In the genomic region with DNA sequence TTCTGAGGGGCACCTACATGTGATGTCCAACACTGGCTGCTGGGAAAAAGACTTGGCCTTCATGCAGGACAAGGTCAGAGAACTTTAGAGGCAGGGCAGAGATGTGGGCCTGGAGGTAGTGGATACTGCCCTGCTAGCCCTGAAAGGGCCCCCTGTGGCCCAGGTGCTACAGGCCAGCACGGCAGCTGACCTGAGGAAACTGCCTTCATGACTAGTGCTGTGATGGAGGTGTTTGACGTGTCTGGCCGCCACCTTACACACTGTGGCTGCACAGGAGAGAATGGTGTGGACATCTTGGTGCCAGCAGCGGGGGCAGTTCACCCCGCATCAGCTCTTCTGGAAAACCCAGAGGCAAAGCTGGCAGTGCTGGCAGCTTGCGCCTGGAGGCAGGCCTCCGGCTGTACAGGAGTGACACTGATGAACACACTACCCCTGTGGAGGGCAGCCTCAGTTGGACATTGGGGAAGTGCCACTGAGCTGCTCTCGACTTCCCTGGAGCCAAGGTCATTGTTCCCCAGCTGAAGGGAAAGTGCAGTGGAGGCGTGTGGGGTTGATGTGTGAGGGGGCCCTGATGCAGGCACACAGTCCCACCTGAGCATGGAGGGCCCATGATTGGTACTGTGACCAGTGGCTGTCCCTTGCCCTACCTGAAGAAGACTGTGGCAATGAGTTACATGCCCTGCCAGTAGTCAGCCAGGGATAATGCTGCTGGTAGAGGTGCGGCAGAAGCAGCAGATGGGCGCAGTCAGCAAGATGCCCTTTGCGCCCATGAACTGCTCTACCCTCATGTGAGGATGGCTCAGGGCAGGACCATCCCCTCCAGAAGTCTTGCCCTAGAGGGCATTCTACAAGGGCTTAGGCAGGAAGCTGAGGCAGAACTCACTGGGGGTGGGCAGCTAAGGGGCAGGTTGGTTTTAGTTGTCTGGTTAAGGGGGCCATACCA, we compare ENCODE assay signal across 14 cellular contexts. TPM values are rescaled to one million over a fixed set of nuclear protein-coding genes. Genes with fewer than 3 reads are reported as not detected.
DNase-seq lines count a peak whose midpoint lies in the region; ATAC-seq and TF ChIP-seq lines count a peak whose summit lies in the region.
"Had no signal": no experiment of that assay in that cellular context is flagged by ENCODE, and none has a peak within 500 bp of the region (broad histone marks: within the 10 kb centered on the region; RNA-seq: fewer than 3 reads in every experiment).

No MANE protein-coding gene starts in this region.

- H3K4me3 ChIP-seq in right cardiac atrium (ENCODE audit: low read length) (no peak overlapping the region), endodermal cell (ENCODE audit: low read length) (no peak overlapping the region), lower lobe of right lung (no peak overlapping the region), upper lobe of right lung (no peak overlapping the region)
- H3K4me3 ChIP-seq: HAP-1 had no signal

- H3K27me3 Mint-ChIP-seq in endodermal cell (ENCODE audit: insufficient read depth) = no peaks in the 10 kb centered on the region

- peaks cover 2% of the 10 kb centered on the region for H3K36me3 Mint-ChIP-seq in endodermal cell (ENCODE audit: low read depth)

- H3K27ac ChIP-seq in right cardiac atrium (ENCODE audit: low read length) (no peak overlapping the region), endodermal cell (ENCODE audit: low read depth, low read length) (no peak overlapping the region), lower lobe of right lung (no peak overlapping the region), upper lobe of right lung (no peak overlapping the region)
- H3K27ac ChIP-seq: C4-2B had no signal

- DNase-seq in right cardiac atrium (no peak), cardiac septum (ENCODE audit: low spot score) (no peak), endodermal cell (peak; percentile 44), lower lobe of right lung (no peak), upper lobe of right lung (no peak), DMS79 (lab: John Stamatoyannopoulos, UW) (no peak)
- no peak for DNase-seq in activated CD4-positive, alpha-beta T cell treated with anti-CD3 and anti-CD28 coated beads for 48 hours
- DNase-seq: DMS153, NCI-H146, NCI-H2081 treated with DMSO at 0.1 percent for 48 hours, NCI-H226 had no signal

- H3K4me1 ChIP-seq in right cardiac atrium (ENCODE audit: control insufficient read depth, insufficient read depth, low read length) (no peaks in the 10 kb centered on the region), endodermal cell (ENCODE audit: control insufficient read depth, insufficient read depth, low read length) (no peaks in the 10 kb centered on the region), lower lobe of right lung (peaks cover 4% of the 10 kb centered on the region), upper lobe of right lung (no peaks in the 10 kb centered on the region)
- H3K4me1 ChIP-seq: HAP-1 had no signal

- H3K27me3 ChIP-seq in right cardiac atrium (ENCODE audit: control insufficient read depth, insufficient read depth) (no peaks in the 10 kb centered on the region), endodermal cell (ENCODE audit: control insufficient read depth, insufficient read depth, low read length, poor library complexity, severe bottlenecking) (no peaks in the 10 kb centered on the region), lower lobe of right lung (ENCODE audit: low read depth) (no peaks in the 10 kb centered on the region), upper lobe of right lung (no peaks in the 10 kb centered on the region)

- H3K27ac Mint-ChIP-seq in endodermal cell = no peak overlapping the region

- H3K9me3 ChIP-seq in right cardiac atrium (ENCODE audit: control insufficient read depth, low read length) = no peaks in the 10 kb centered on the region
- no peaks in the 10 kb centered on the region for H3K9me3 ChIP-seq in endodermal cell (ENCODE audit: control insufficient read depth, low read length)
- no peaks in the 10 kb centered on the region for H3K9me3 ChIP-seq in lower lobe of right lung
- H3K9me3 ChIP-seq in upper lobe of right lung = no peaks in the 10 kb centered on the region
- H3K9me3 ChIP-seq: HAP-1 had no signal

- WGBS in right cardiac atrium = 92% methylated on average over 12 of the region's 12 CpGs
- 89 to 98% methylated on average over 6 to 12 of the region's 12 CpGs for WGBS in endodermal cell (ENCODE audit: insufficient coverage in 1 of 2, insufficient read length in 1 of 2), 2 experiments

- intact Hi-C loops in right cardiac atrium (cut with DNase I) (no loop called here), cardiac septum (cut with DNase I) (no loop called here), lower lobe of right lung (cut with DNase I) (no loop called here), upper lobe of right lung (cut with DNase I) (no loop called here)

- H3K36me3 ChIP-seq in endodermal cell (ENCODE audit: control insufficient read depth, insufficient read depth, low read length) (no peaks in the 10 kb centered on the region), lower lobe of right lung (no peaks in the 10 kb centered on the region), upper lobe of right lung (no peaks in the 10 kb centered on the region)
- H3K36me3 ChIP-seq: HAP-1 had no signal

- peaks cover 7% of the 10 kb centered on the region for H3K9me3 Mint-ChIP-seq in endodermal cell

- TF ChIP-seq CTCF in endodermal cell (conservative IDR thresholded peaks at IDR 0.05) (no peak), lower lobe of right lung (IDR thresholded peaks at IDR 0.05) (no peak), upper lobe of right lung (IDR thresholded peaks at IDR 0.05) (no peak)

- no peak overlapping the region for H3K9ac ChIP-seq in endodermal cell (ENCODE audit: extremely low read depth, low read length, poor library complexity, severe bottlenecking)

- peak; percentile 20 to 33 for ATAC-seq in right cardiac atrium
- ATAC-seq in lower lobe of right lung = peak; percentile 29 to 52
- peak; percentile 49 for ATAC-seq in upper lobe of right lung
- no peak for ATAC-seq in HG03571 (IDR thresholded peaks at IDR 0.05; ENCODE audit: unreplicated experiment)

- H3K4me1 Mint-ChIP-seq in endodermal cell = peaks cover 4% of the 10 kb centered on the region

- H3K4me3 Mint-ChIP-seq in endodermal cell = no peak overlapping the region

RNA-seq across cellular contexts. Expression of a gene that starts 36.9 kb away (rescaled TPM):
- total RNA-seq in right cardiac atrium (10 to 100 TPM; 12.1 to 15.9 (median 14.4) TPM), cardiac septum (13.1 TPM), endodermal cell (10 to 100 TPM; 17.7 to 18.4 TPM), lower lobe of right lung (14.6 TPM), upper lobe of right lung (12.4 TPM)
- polyA plus RNA-seq in right cardiac atrium = 17.5 TPM
- 10.4 TPM for polyA plus RNA-seq in endodermal cell (2013, experiment 1 of 2)
- polyA plus RNA-seq in endodermal cell (2013, experiment 2 of 2) = 10.6 TPM
